ENCODE assay signal across 8 cellular contexts in the genomic region with DNA sequence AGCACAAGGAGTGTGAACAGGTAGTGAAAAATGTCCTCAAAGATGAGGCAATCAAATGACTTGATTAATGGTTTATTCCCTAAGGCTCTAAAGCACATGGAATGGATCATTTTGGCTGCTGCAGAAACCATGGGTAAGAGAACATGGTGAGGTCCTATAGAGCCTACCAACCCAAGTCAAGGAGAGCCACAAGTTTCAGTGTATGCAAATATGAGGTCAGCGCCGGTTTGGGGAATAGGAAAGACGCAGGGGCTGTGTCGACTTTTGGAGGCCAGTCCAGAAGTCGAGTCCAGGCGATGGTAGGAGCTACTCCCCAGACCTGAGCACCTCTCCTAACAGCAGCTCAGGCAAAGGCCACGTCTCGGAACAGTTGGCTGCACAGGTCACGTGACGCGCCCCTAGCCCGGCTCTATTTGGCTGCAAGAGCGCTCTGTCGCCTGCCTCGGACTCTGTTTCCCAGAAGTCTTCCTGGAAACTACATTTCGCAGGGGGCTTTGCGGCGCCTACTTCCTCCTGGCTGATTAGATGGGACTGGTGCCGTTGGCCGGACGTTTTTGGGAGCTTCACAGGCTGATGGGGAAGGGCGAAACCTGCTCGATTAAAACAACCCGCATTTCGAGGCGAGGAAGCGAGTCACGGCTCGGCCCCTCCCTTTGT.
DNase-seq lines count a peak whose midpoint lies in the region; ATAC-seq and TF ChIP-seq lines count a peak whose summit lies in the region.

No MANE protein-coding gene starts in this region.

- H3K27me3 ChIP-seq in A673 (replicated peaks; ENCODE audit: insufficient read depth, low read depth, low read length, poor library complexity) (no peaks in the 10 kb centered on the region), lower lobe of right lung (ENCODE audit: low read depth) (no peaks in the 10 kb centered on the region)

- peak; percentile 53 for TF ChIP-seq POLR2A in GM18951 (IDR thresholded peaks at IDR 0.05; ENCODE audit: extremely low read depth, insufficient read depth, insufficient read length)

- intact Hi-C loops in A673 (cut with micrococcal nuclease; ENCODE audit: unreplicated experiment) (no loop called here), lower lobe of right lung (cut with DNase I) (no loop called here)
- intact Hi-C loops in activated CD8-positive, alpha-beta T cell treated with anti-CD3 and anti-CD28 coated beads for 36 hours (cut with micrococcal nuclease) = no loop called here

- no TSS peak for BruUV-seq in A673 (replicated peaks; lab: Mats Ljungman, UMichigan)

- peaks cover 2% of the 10 kb centered on the region for H3K27me3 Mint-ChIP-seq in activated CD8-positive, alpha-beta T cell treated with anti-CD3 and anti-CD28 coated beads for 36 hours

- no peaks in the 10 kb centered on the region for H3K36me3 Mint-ChIP-seq in activated CD8-positive, alpha-beta T cell treated with anti-CD3 and anti-CD28 coated beads for 36 hours (ENCODE audit: low read depth)

- H3K27ac ChIP-seq in A673 (ENCODE audit: low read depth, low read length, poor library complexity, severe bottlenecking) (peak overlapping the region; percentile 73), lower lobe of right lung (peak overlapping the region; percentile 93)

- H3K9me3 Mint-ChIP-seq in activated CD8-positive, alpha-beta T cell treated with anti-CD3 and anti-CD28 coated beads for 36 hours = no peaks in the 10 kb centered on the region

- peak overlapping the region; percentile 92 for H3K27ac Mint-ChIP-seq in activated CD8-positive, alpha-beta T cell treated with anti-CD3 and anti-CD28 coated beads for 36 hours

- H3K4me1 Mint-ChIP-seq in activated CD8-positive, alpha-beta T cell treated with anti-CD3 and anti-CD28 coated beads for 36 hours (ENCODE audit: low read depth) = peaks cover 14% of the 10 kb centered on the region

- ATAC-seq in HG03159 (IDR thresholded peaks at IDR 0.05; ENCODE audit: unreplicated experiment) (peak; percentile 54), lower lobe of right lung (peak; percentile 84 to 85)
- peak; percentile 57 for ATAC-seq in activated CD8-positive, alpha-beta T cell treated with anti-CD3 and anti-CD28 coated beads for 36 hours

- in situ Hi-C loops in GM18951 (cut with MboI; ENCODE audit: low sequenced_read_pairs, unreplicated experiment) = no loop called here

- peak; percentile 91 for DNase-seq in A673 (ENCODE audit: low spot score)
- DNase-seq in NCI-H446 treated with DMSO at 0.1 percent for 48 hours (lab: John Stamatoyannopoulos, UW) = peak; percentile 73
- DNase-seq in activated CD8-positive, alpha-beta T cell treated with anti-CD3 and anti-CD28 coated beads for 36 hours = peak; percentile 87
- peak; percentile 91 for DNase-seq in ecto neural progenitor cell (ENCODE audit: low spot score)
- DNase-seq in lower lobe of right lung = peak; percentile 91
- peak; percentile 49 to 54 (median 51) for DNase-seq in stimulated activated CD4-positive, alpha-beta T cell treated with anti-CD3 and anti-CD28 coated beads, TNF-alpha, amount 100 ng/mL, for 1 hour (ENCODE audit: low read depth in 3 of 3, low spot score in 1 of 3)

- peak overlapping the region; percentile 59 for H3K4me3 ChIP-seq in A673 (ENCODE audit: low read depth, low read length, poor library complexity, severe bottlenecking)
- H3K4me3 ChIP-seq in lower lobe of right lung = peak overlapping the region; percentile 87

- H3K9me3 ChIP-seq in A673 (ENCODE audit: low read depth, low read length, poor library complexity, severe bottlenecking) = no peaks in the 10 kb centered on the region
- H3K9me3 ChIP-seq in lower lobe of right lung = no peaks in the 10 kb centered on the region

- H3K4me1 ChIP-seq in A673 (ENCODE audit: insufficient read depth, low read length, poor library complexity, severe bottlenecking) (peaks cover 5% of the 10 kb centered on the region), lower lobe of right lung (peaks cover 11% of the 10 kb centered on the region)

- H3K36me3 ChIP-seq in A673 (ENCODE audit: insufficient read depth, low read length, poor library complexity, severe bottlenecking) (no peaks in the 10 kb centered on the region), lower lobe of right lung (no peaks in the 10 kb centered on the region)

- TF ChIP-seq CTCF in A673 (conservative IDR thresholded peaks at IDR 0.05; ENCODE audit: low read depth, low read length) (no peak), lower lobe of right lung (IDR thresholded peaks at IDR 0.05) (no peak)
- no peak for TF ChIP-seq CTCF in activated CD8-positive, alpha-beta T cell treated with anti-CD3 and anti-CD28 coated beads for 36 hours (IDR thresholded peaks at IDR 0.05)

- POLR2A ChIA-PET in A673 (lab: Charles Lee; ENCODE audit: low non-redundant PET) = interaction anchor here (0.6 kb wide), 1 partner anchor 21 kb away, joined by 4 read pairs; no protein-coding TSS in a partner anchor
- POLR2A ChIA-PET in activated CD8-positive, alpha-beta T cell treated with anti-CD3 and anti-CD28 coated beads for 36 hours (lab: Charles Lee) = interaction anchor here (0.8 to 1.4 kb wide), 7 partner anchors 10 to 376 kb away, joined by 3 to 5 read pairs (median 3); a partner anchor contains a TSS

- H3K4me3 Mint-ChIP-seq in activated CD8-positive, alpha-beta T cell treated with anti-CD3 and anti-CD28 coated beads for 36 hours = peak overlapping the region; percentile 90

- CTCF ChIA-PET in A673 (lab: Charles Lee) = interaction anchor here (1.0 kb wide), 1 partner anchor 9 kb away, joined by 6 read pairs; no protein-coding TSS in a partner anchor
- CTCF ChIA-PET in activated CD8-positive, alpha-beta T cell treated with anti-CD3 and anti-CD28 coated beads for 36 hours (lab: Charles Lee) = interaction anchor here (0.7 to 1.9 kb wide), 4 partner anchors 11 to 272 kb away, joined by 3 to 5 read pairs (median 4); a partner anchor contains a TSS

Comparison
In these comparisons a context has a peak if more than half of its experiments do, and no peak if none do; other contexts are left out.
1. Peak in every context shown above with its lines: DNase-seq, ATAC-seq, H3K4me3 ChIP-seq and H3K27ac ChIP-seq.